In genomic region chr20:2101935-2102584, GRCh38 we compare ENCODE assay signal across 8 cellular contexts. TPM values are rescaled to one million over a fixed set of nuclear protein-coding genes. Genes with fewer than 3 reads are reported as not detected.
DNase-seq lines count a peak whose midpoint lies in the region; ATAC-seq and TF ChIP-seq lines count a peak whose summit lies in the region.

No MANE protein-coding gene starts in this region.

- peaks cover 0 to 13% of the 10 kb centered on the region in 2 experiments for H3K36me3 ChIP-seq in mesenchymal stem cell (ENCODE audit: control insufficient read depth in 1 of 2, insufficient read depth in 2 of 2, low read depth in 1 of 2, low read length in 2 of 2)

- H2BK12ac ChIP-seq in mesenchymal stem cell (ENCODE audit: low read length in 2 of 2), result peak overlapping the region; percentile 86 to 96

- peak; percentile 71 for ATAC-seq in GM21423 (IDR thresholded peaks at IDR 0.05; ENCODE audit: unreplicated experiment)
- ATAC-seq in activated CD8-positive, alpha-beta memory T cell treated with anti-CD3 and anti-CD28 coated beads, Interleukin-2, amount 10 ng/mL, durations not matched to agents 7 days and 5 days, result peak; percentile 82
- peak; percentile 77 for ATAC-seq in effector memory CD8-positive, alpha-beta T cell (replicated peaks)

- H4K91ac ChIP-seq in mesenchymal stem cell (ENCODE audit: low read length), result peak overlapping the region; percentile 100

- H2BK120ac ChIP-seq in mesenchymal stem cell (ENCODE audit: low read depth, low read length), result peak overlapping the region; percentile 100

- intact Hi-C loops in Calu3 (cut with micrococcal nuclease; ENCODE audit: unreplicated experiment), result loop anchor here (10.0 kb wide), 1 partner anchor 73 kb away; no protein-coding TSS in a partner anchor

- H3K18ac ChIP-seq in mesenchymal stem cell (ENCODE audit: low read depth in 1 of 2, low read length in 2 of 2), result peak overlapping the region; percentile 88 to 99

- peaks cover 11% of the 10 kb centered on the region for H3K4me1 ChIP-seq in mesenchymal stem cell (ENCODE audit: control insufficient read depth, insufficient read depth, low read depth, low read length)

- H3K23ac ChIP-seq in mesenchymal stem cell (ENCODE audit: low read length in 2 of 2), result no peak overlapping the region

- peak overlapping the region; percentile 100 for H4K8ac ChIP-seq in mesenchymal stem cell (ENCODE audit: low read length)

- TF ChIP-seq CTCF in Calu3 (IDR thresholded peaks at IDR 0.05; ENCODE audit: unreplicated experiment), result no peak

- H3K27me3 ChIP-seq in mesenchymal stem cell (ENCODE audit: control insufficient read depth in 1 of 2, insufficient read depth in 1 of 2, low read length in 2 of 2), result peaks cover 0 to 4% of the 10 kb centered on the region in 2 experiments

- H2AFZ ChIP-seq in mesenchymal stem cell (ENCODE audit: low read depth, low read length), result peak overlapping the region; percentile 87

- H3K4me1 Mint-ChIP-seq in Calu3 (ENCODE audit: low read depth, unreplicated experiment), result peaks cover 11% of the 10 kb centered on the region
- peaks cover 37% of the 10 kb centered on the region for H3K4me1 Mint-ChIP-seq in activated CD8-positive, alpha-beta memory T cell treated with anti-CD3 and anti-CD28 coated beads, Interleukin-2, amount 10 ng/mL, durations not matched to agents 7 days and 5 days
- peaks cover 38% of the 10 kb centered on the region in 2 donors for H3K4me1 Mint-ChIP-seq in effector memory CD8-positive, alpha-beta T cell (ENCODE audit: low read depth in 2 of 2)

- H3K9me3 Mint-ChIP-seq in Calu3 (ENCODE audit: low read depth, unreplicated experiment), result no peaks in the 10 kb centered on the region
- H3K9me3 Mint-ChIP-seq in activated CD8-positive, alpha-beta memory T cell treated with anti-CD3 and anti-CD28 coated beads, Interleukin-2, amount 10 ng/mL, durations not matched to agents 7 days and 5 days (ENCODE audit: low read depth), result no peaks in the 10 kb centered on the region
- no peaks in the 10 kb centered on the region for H3K9me3 Mint-ChIP-seq in effector memory CD8-positive, alpha-beta T cell

- DNase-seq in Calu3 (peak; percentile 86), HUDEP-2 (lab: John Stamatoyannopoulos, UW; ENCODE audit: unreplicated experiment in 76 of 76) (peak in 75 of 76 experiments; percentile 51 to 94 (median 81)), NOMO-1 treated with DMSO at 0.1 percent for 48 hours (lab: John Stamatoyannopoulos, UW; ENCODE audit: unreplicated experiment) (peak; percentile 90), mesenchymal stem cell (peak; percentile 96)
- peak; percentile 93 for DNase-seq in activated CD8-positive, alpha-beta memory T cell treated with anti-CD3 and anti-CD28 coated beads, Interleukin-2, amount 10 ng/mL, durations not matched to agents 7 days and 5 days
- DNase-seq in effector memory CD8-positive, alpha-beta T cell, result peak; percentile 85 to 87 (median 85)
- DNase-seq in stimulated activated CD8-positive, alpha-beta memory T cell treated with anti-CD3 and anti-CD28 coated beads, Interleukin-12 subunit alpha, Interleukin-12 subunit beta, amount 100 ng/mL, for 24 hours (ENCODE audit: extremely low read depth), result peak; percentile 67

- peak overlapping the region; percentile 100 for H3K27ac ChIP-seq in mesenchymal stem cell (ENCODE audit: low read length, poor library complexity, severe bottlenecking)

- H3K79me1 ChIP-seq in mesenchymal stem cell (replicated peaks; ENCODE audit: low read length, poor library complexity, severe bottlenecking), result peaks cover 3% of the 10 kb centered on the region

- peak overlapping the region; percentile 100 for H3K9ac ChIP-seq in mesenchymal stem cell (ENCODE audit: low read length)

- H3K14ac ChIP-seq in mesenchymal stem cell (ENCODE audit: low read length in 2 of 2), result peak overlapping the region; percentile 46 to 59

- peak overlapping the region; percentile 77 for H3K4me3 Mint-ChIP-seq in Calu3 (ENCODE audit: low read depth, unreplicated experiment)
- H3K4me3 Mint-ChIP-seq in activated CD8-positive, alpha-beta memory T cell treated with anti-CD3 and anti-CD28 coated beads, Interleukin-2, amount 10 ng/mL, durations not matched to agents 7 days and 5 days, result peak overlapping the region; percentile 82
- peak overlapping the region; percentile 88 to 90 for H3K4me3 Mint-ChIP-seq in effector memory CD8-positive, alpha-beta T cell

- WGBS in mesenchymal stem cell, result under 1% methylated on average over 57 of the region's 57 CpGs

- H3K27ac Mint-ChIP-seq in Calu3 (ENCODE audit: unreplicated experiment), result peak overlapping the region; percentile 98
- peak overlapping the region; percentile 100 for H3K27ac Mint-ChIP-seq in activated CD8-positive, alpha-beta memory T cell treated with anti-CD3 and anti-CD28 coated beads, Interleukin-2, amount 10 ng/mL, durations not matched to agents 7 days and 5 days
- H3K27ac Mint-ChIP-seq in effector memory CD8-positive, alpha-beta T cell, result peak overlapping the region; percentile 99 to 100

- CTCF ChIA-PET in Calu3 (lab: Charles Lee), result interaction anchor here (0.5 kb wide), 1 partner anchor 59 kb away, joined by 4 read pairs; no protein-coding TSS in a partner anchor
- CTCF ChIA-PET in activated CD8-positive, alpha-beta memory T cell treated with anti-CD3 and anti-CD28 coated beads, Interleukin-2, amount 10 ng/mL, durations not matched to agents 7 days and 5 days (lab: Charles Lee), result interaction anchor here (1.1 to 3.5 kb wide), 4 partner anchors 9 to 333 kb away, joined by 3 to 20 read pairs (median 7); no protein-coding TSS in a partner anchor

- peak overlapping the region; percentile 100 for H2BK5ac ChIP-seq in mesenchymal stem cell (ENCODE audit: low read depth, low read length, poor library complexity, severe bottlenecking)

- peaks cover 28% of the 10 kb centered on the region for H3K36me3 Mint-ChIP-seq in Calu3 (ENCODE audit: insufficient read depth, unreplicated experiment)
- peaks cover 15% of the 10 kb centered on the region for H3K36me3 Mint-ChIP-seq in activated CD8-positive, alpha-beta memory T cell treated with anti-CD3 and anti-CD28 coated beads, Interleukin-2, amount 10 ng/mL, durations not matched to agents 7 days and 5 days
- peaks cover 23% of the 10 kb centered on the region for H3K36me3 Mint-ChIP-seq in effector memory CD8-positive, alpha-beta T cell (ENCODE audit: insufficient read depth)

- H3K27me3 Mint-ChIP-seq in Calu3 (ENCODE audit: unreplicated experiment), result no peaks in the 10 kb centered on the region
- no peaks in the 10 kb centered on the region for H3K27me3 Mint-ChIP-seq in activated CD8-positive, alpha-beta memory T cell treated with anti-CD3 and anti-CD28 coated beads, Interleukin-2, amount 10 ng/mL, durations not matched to agents 7 days and 5 days
- no peaks in the 10 kb centered on the region for H3K27me3 Mint-ChIP-seq in effector memory CD8-positive, alpha-beta T cell

- peak overlapping the region; percentile 83 for H3K4me2 ChIP-seq in mesenchymal stem cell (ENCODE audit: low read length, poor library complexity, severe bottlenecking)

- no peak overlapping the region for H2AK5ac ChIP-seq in mesenchymal stem cell (ENCODE audit: low read length, severe bottlenecking)

- peak overlapping the region; percentile 100 for H2BK15ac ChIP-seq in mesenchymal stem cell (ENCODE audit: low read depth, poor library complexity, severe bottlenecking)

- no TSS peak for BruUV-seq in Calu3 (replicated peaks; lab: Mats Ljungman, UMichigan)

- H3K9me3 ChIP-seq in mesenchymal stem cell (ENCODE audit: control insufficient read depth, low read length), result no peaks in the 10 kb centered on the region

- peak overlapping the region; percentile 91 to 96 for H3K4me3 ChIP-seq in mesenchymal stem cell (ENCODE audit: insufficient read depth in 1 of 2, low read depth in 1 of 2, low read length in 2 of 2)

- H3K4ac ChIP-seq in mesenchymal stem cell (ENCODE audit: low read depth in 1 of 2, low read length in 2 of 2), result peak overlapping the region; percentile 86 to 88

RNA-seq across cellular contexts. Expression of gene STK35, which starts 0.4 kb away (rescaled TPM):
- 16.5 and 20.1 TPM in 2 replicates for total RNA-seq in Calu3 (2022)
- 10 to 100 TPM; 17.5 to 18.2 TPM for total RNA-seq in activated CD8-positive, alpha-beta memory T cell treated with anti-CD3 and anti-CD28 coated beads, Interleukin-2, amount 10 ng/mL, durations not matched to agents 7 days and 5 days
- 11.0 TPM for polyA plus RNA-seq in mesenchymal stem cell (2013, experiment 1 of 2)
- polyA plus RNA-seq in mesenchymal stem cell (2013, experiment 2 of 2), result 10.8 TPM

Comparison
In these comparisons a context has a peak if more than half of its experiments do, and no peak if none do; other contexts are left out.
1. Peak in every context shown above with its lines: DNase-seq, ATAC-seq, H3K4me3 ChIP-seq and H3K27ac ChIP-seq.